Comparison of ENCODE assay signal across 14 cellular contexts in genomic region chr15:63986185-63986680, GRCh38.
DNase-seq lines count a peak whose midpoint lies in the region; ATAC-seq and TF ChIP-seq lines count a peak whose summit lies in the region.
"Had no signal": no experiment of that assay in that cellular context is flagged by ENCODE, and none has a peak within 500 bp of the region (broad histone marks: within the 10 kb centered on the region; RNA-seq: fewer than 3 reads in every experiment).

No MANE protein-coding gene starts in this region.

- H3K36me3 ChIP-seq in breast epithelium (no peaks in the 10 kb centered on the region), Karpas-422 (ENCODE audit: insufficient read depth, low read length) (no peaks in the 10 kb centered on the region), lung (ENCODE audit: control insufficient read depth in 2 of 2, insufficient read depth in 2 of 2, low read length in 2 of 2) (peaks cover 0 to 5% of the 10 kb centered on the region in 2 donors), tibial artery (no peaks in the 10 kb centered on the region)

- H3K36me3 Mint-ChIP-seq in MCF 10A (ENCODE audit: insufficient read depth, unreplicated experiment) (no peaks in the 10 kb centered on the region), Calu3 (ENCODE audit: insufficient read depth, unreplicated experiment) (no peaks in the 10 kb centered on the region)
- H3K36me3 Mint-ChIP-seq: activated naive CD4-positive, alpha-beta T cell treated with anti-CD3 and anti-CD28 coated beads, Interleukin-2, amount 50 U/mL, for 24 hours had no signal

- H3K9me3 ChIP-seq in breast epithelium (no peaks in the 10 kb centered on the region), Karpas-422 (ENCODE audit: low read length) (no peaks in the 10 kb centered on the region), lung (ENCODE audit: control insufficient read depth in 2 of 2, insufficient read depth in 1 of 2, low read length in 1 of 2) (no peaks in the 10 kb centered on the region), tibial artery (no peaks in the 10 kb centered on the region)
- H3K9me3 ChIP-seq: A549 had no signal

- H3K27ac ChIP-seq in breast epithelium = peak overlapping the region; percentile 5 to 60
- H3K27ac ChIP-seq in Karpas-422 (ENCODE audit: low read length) = peak overlapping the region; percentile 96
- peak overlapping the region; percentile 79 to 89 for H3K27ac ChIP-seq in lung (ENCODE audit: low read depth in 1 of 2, low read length in 1 of 2)
- H3K27ac ChIP-seq in tibial artery = peak overlapping the region; percentile 64 to 72
- H3K27ac ChIP-seq: A549, hepatocyte had no signal

- no peak overlapping the region for H3K4me3 Mint-ChIP-seq in MCF 10A (ENCODE audit: unreplicated experiment)
- no peak overlapping the region for H3K4me3 Mint-ChIP-seq in Calu3 (ENCODE audit: low read depth, unreplicated experiment)
- H3K4me3 Mint-ChIP-seq: activated naive CD4-positive, alpha-beta T cell treated with anti-CD3 and anti-CD28 coated beads, Interleukin-2, amount 50 U/mL, for 24 hours had no signal

- H3K4me1 ChIP-seq in breast epithelium = no peaks in the 10 kb centered on the region
- H3K4me1 ChIP-seq in Karpas-422 (ENCODE audit: low read length) = peaks cover 92% of the 10 kb centered on the region
- H3K4me1 ChIP-seq in lung (ENCODE audit: control insufficient read depth in 2 of 2, insufficient read depth in 2 of 2, low read length in 2 of 2) = peaks cover 23 to 35% of the 10 kb centered on the region in 2 donors
- peaks cover 0 to 30% (median 20%) of the 10 kb centered on the region in 4 donors for H3K4me1 ChIP-seq in tibial artery
- H3K4me1 ChIP-seq: A549 had no signal

- no peak for TF ChIP-seq POLR2A in breast epithelium (IDR thresholded peaks at IDR 0.05)

- no TSS peak for BruUV-seq in MCF 10A (replicated peaks; lab: Mats Ljungman, UMichigan)
- no TSS peak for BruUV-seq in Calu3 (replicated peaks; lab: Mats Ljungman, UMichigan)

- H3K27ac Mint-ChIP-seq in MCF 10A (ENCODE audit: low read depth, unreplicated experiment) (no peak overlapping the region), Calu3 (ENCODE audit: unreplicated experiment) (no peak overlapping the region)
- H3K27ac Mint-ChIP-seq: activated naive CD4-positive, alpha-beta T cell treated with anti-CD3 and anti-CD28 coated beads, Interleukin-2, amount 50 U/mL, for 24 hours had no signal

- no peaks in the 10 kb centered on the region for H4K20me1 ChIP-seq in Karpas-422 (ENCODE audit: insufficient read depth, low read depth, low read length)

- POLR2A ChIA-PET in MCF 10A (lab: Yijun Ruan, JAX) = interaction anchor here (0.6 kb wide), 1 partner anchor 130 kb away, joined by 3 read pairs; no protein-coding TSS in a partner anchor

- H3K9me3 Mint-ChIP-seq in MCF 10A (ENCODE audit: unreplicated experiment) (no peaks in the 10 kb centered on the region), Calu3 (ENCODE audit: low read depth, unreplicated experiment) (no peaks in the 10 kb centered on the region)
- H3K9me3 Mint-ChIP-seq: activated naive CD4-positive, alpha-beta T cell treated with anti-CD3 and anti-CD28 coated beads, Interleukin-2, amount 50 U/mL, for 24 hours had no signal

- intact Hi-C loops in breast epithelium (cut with DNase I; ENCODE audit: low total_unique reads) = no loop called here
- intact Hi-C loops in MCF 10A (cut with micrococcal nuclease) = no loop called here
- intact Hi-C loops in tibial artery (cut with DNase I; ENCODE audit: low total_unique reads) = no loop called here
- intact Hi-C loops in Calu3 (cut with micrococcal nuclease; ENCODE audit: unreplicated experiment) = no loop called here

- ATAC-seq in lung (ENCODE audit: insufficient read depth, low FRiP score) = no peak

- H3K4me2 ChIP-seq in Karpas-422 (ENCODE audit: low read depth, low read length, poor library complexity, severe bottlenecking) = peak overlapping the region; percentile 55
- H3K4me2 ChIP-seq: A549, hepatocyte had no signal

- no peaks in the 10 kb centered on the region for H3K27me3 ChIP-seq in breast epithelium
- no peaks in the 10 kb centered on the region for H3K27me3 ChIP-seq in Karpas-422 (ENCODE audit: low read length)
- H3K27me3 ChIP-seq in lung (ENCODE audit: control insufficient read depth, insufficient read depth) = no peaks in the 10 kb centered on the region
- no peaks in the 10 kb centered on the region for H3K27me3 ChIP-seq in tibial artery
- H3K27me3 ChIP-seq: hepatocyte had no signal

- H3K27me3 Mint-ChIP-seq in MCF 10A (ENCODE audit: insufficient read depth, unreplicated experiment) (no peaks in the 10 kb centered on the region), Calu3 (ENCODE audit: unreplicated experiment) (peaks cover 18% of the 10 kb centered on the region)
- H3K27me3 Mint-ChIP-seq: activated naive CD4-positive, alpha-beta T cell treated with anti-CD3 and anti-CD28 coated beads, Interleukin-2, amount 50 U/mL, for 24 hours had no signal

- DNase-seq in breast epithelium (ENCODE audit: low spot score in 2 of 2) (no peak), MCF 10A (ENCODE audit: unreplicated experiment) (no peak), Karpas-422 (no peak), lung (ENCODE audit: low spot score) (no peak), tibial artery (no peak), Calu3 (no peak), AG08396 (ENCODE audit: low spot score) (no peak)
- DNase-seq in activated CD4-positive, alpha-beta T cell treated with anti-CD3 and anti-CD28 coated beads, Interleukin-2, amount 50 U/mL, for 48 hours = no peak
- DNase-seq: COR-L47, NCI-H187, NCI-H69 had no signal

- no peaks in the 10 kb centered on the region for H3K9me2 ChIP-seq in Karpas-422 (replicated peaks; ENCODE audit: insufficient read depth, low read length)

- 62 to 71% methylated on average over 6 of the region's 6 CpGs for WGBS in lung, 2 donors

- peaks cover 19% of the 10 kb centered on the region for H3K79me2 ChIP-seq in Karpas-422 (ENCODE audit: low read length)
- H3K79me2 ChIP-seq: hepatocyte had no signal

- no peak for TF ChIP-seq CTCF in breast epithelium (IDR thresholded peaks at IDR 0.05)
- TF ChIP-seq CTCF in MCF 10A (IDR thresholded peaks at IDR 0.05; ENCODE audit: unreplicated experiment) = no peak
- TF ChIP-seq CTCF in lung (IDR thresholded peaks at IDR 0.05; ENCODE audit: control extremely low read depth, extremely low read depth) = no peak
- no peak for TF ChIP-seq CTCF in tibial artery (IDR thresholded peaks at IDR 0.05)
- no peak for TF ChIP-seq CTCF in Calu3 (IDR thresholded peaks at IDR 0.05; ENCODE audit: unreplicated experiment)

- H3K4me3 ChIP-seq in breast epithelium (no peak overlapping the region), Karpas-422 (ENCODE audit: low read length) (peak overlapping the region; percentile 5; the same call in 1 of the 2 replicates), lung (no peak overlapping the region), tibial artery (no peak overlapping the region)
- H3K4me3 ChIP-seq: A549, hepatocyte had no signal

- CTCF ChIA-PET in MCF 10A (lab: Yijun Ruan, JAX) (interaction anchor here (0.6 to 0.7 kb wide), 2 partner anchors 12 to 626 kb away, joined by 3 read pairs; no protein-coding TSS in a partner anchor), Calu3 (lab: Charles Lee) (interaction anchor here (0.8 kb wide), 1 partner anchor 60 kb away, joined by 3 read pairs; the partner anchor contains the start of gene DAPK2)

- H3K4me1 Mint-ChIP-seq in MCF 10A (ENCODE audit: insufficient read depth, unreplicated experiment) (no peaks in the 10 kb centered on the region), Calu3 (ENCODE audit: low read depth, unreplicated experiment) (no peaks in the 10 kb centered on the region)
- H3K4me1 Mint-ChIP-seq: activated naive CD4-positive, alpha-beta T cell treated with anti-CD3 and anti-CD28 coated beads, Interleukin-2, amount 50 U/mL, for 24 hours had no signal

- H2AFZ ChIP-seq in Karpas-422 (ENCODE audit: low read length) = peak overlapping the region; percentile 22; the same call in 1 of the 2 replicates
- H2AFZ ChIP-seq: hepatocyte had no signal

- H3K9ac ChIP-seq in Karpas-422 (ENCODE audit: low read length) = peak overlapping the region; percentile 63

Comparison
In these comparisons a context has a peak if more than half of its experiments do, and no peak if none do; other contexts are left out.
1. H3K27ac ChIP-seq: peak in every context shown above with its lines; median percentile 96 in Karpas-422; 84 in lung; 68 in tibial artery; 32 in breast epithelium.